Comparison of ENCODE assay signal across 21 cellular contexts in the genomic region with DNA sequence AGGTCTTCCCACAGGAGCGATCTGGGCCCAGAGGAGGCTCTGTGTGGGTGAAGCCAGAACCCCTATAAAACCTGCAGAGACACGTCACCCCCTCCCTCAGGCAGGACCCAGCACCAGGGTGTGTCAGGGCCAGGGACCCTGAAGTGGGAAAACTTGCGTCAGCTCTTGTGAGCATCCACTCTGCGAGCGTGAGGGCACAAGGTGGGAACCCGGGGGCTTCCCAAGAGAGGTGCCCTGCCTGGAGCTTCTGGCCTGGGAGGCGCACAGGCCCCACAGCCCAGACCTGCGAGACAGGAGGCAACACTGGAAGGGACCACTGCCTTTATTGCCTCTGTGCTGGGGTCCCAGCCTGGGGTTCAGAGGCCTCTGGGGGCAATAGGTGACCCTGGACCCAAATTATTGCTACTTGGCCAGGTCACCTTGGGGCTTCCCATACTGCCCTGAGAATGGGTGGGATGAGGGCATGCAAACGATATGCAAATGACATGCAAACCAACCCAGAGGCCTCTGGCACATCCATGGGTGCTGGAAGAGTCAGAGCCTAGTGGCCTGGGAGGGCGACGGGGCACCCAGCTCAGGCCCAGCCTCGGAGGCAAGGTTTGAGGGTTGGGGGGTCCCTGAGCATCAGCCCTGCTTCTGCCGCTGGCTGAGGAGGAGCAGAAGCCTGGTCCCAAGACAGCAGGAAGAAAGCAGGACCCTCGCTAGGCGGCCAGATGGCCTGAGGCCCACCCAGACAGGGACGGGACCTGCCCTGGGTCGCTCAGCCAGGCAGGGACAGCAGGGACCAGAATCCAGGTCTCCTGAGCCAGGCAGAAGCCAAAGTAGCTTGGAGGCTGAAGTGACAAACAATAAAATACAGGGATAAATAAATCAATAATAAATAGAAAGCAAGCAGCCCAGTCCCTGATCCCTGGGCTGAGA. TPM values are rescaled to one million over a fixed set of nuclear protein-coding genes. Genes with fewer than 3 reads are reported as not detected.
A peak's percentile ranks its signal among the peaks of the same experiment; 100 is the strongest.
DNase-seq lines count a peak whose midpoint lies in the region; ATAC-seq and TF ChIP-seq lines count a peak whose summit lies in the region.
"Had no signal": no experiment of that assay in that cellular context is flagged by ENCODE, and none has a peak within 500 bp of the region (broad histone marks: within the 10 kb centered on the region; RNA-seq: fewer than 3 reads in every experiment).

No MANE protein-coding gene starts in this region.

- H3K27ac ChIP-seq in VCaP (peak overlapping the region; percentile 99), osteoblast (ENCODE audit: low read depth, low read length) (no peak overlapping the region)
- H3K27ac ChIP-seq: HL-60, PC-9, SK-N-MC had no signal

- CTCF ChIA-PET in activated CD4-positive, alpha-beta T cell treated with anti-CD3 and anti-CD28 coated beads for 36 hours (lab: Charles Lee): no interaction called here

- TF ChIP-seq CTCF in VCaP (conservative IDR thresholded peaks at IDR 0.05): no peak
- no peak for TF ChIP-seq CTCF in osteoblast (IDR thresholded peaks at IDR 0.05; ENCODE audit: extremely low read depth, low read depth, low read length)

- no peaks in the 10 kb centered on the region for H3K9me3 ChIP-seq in osteoblast (ENCODE audit: low read depth, low read length)

- no peaks in the 10 kb centered on the region for H3K9me3 Mint-ChIP-seq in activated CD4-positive, alpha-beta T cell treated with anti-CD3 and anti-CD28 coated beads for 36 hours (ENCODE audit: low read depth)
- H3K9me3 Mint-ChIP-seq: GM23338, HFFc6 had no signal

- peak; percentile 1 for DNase-seq in stimulated activated CD4-positive, alpha-beta T cell treated with anti-CD3 and anti-CD28 coated beads, Interleukin-1b, Interleukin-23, amount 100 ng/mL, for 48 hours
- no peak for DNase-seq in stimulated activated CD4-positive, alpha-beta T cell treated with anti-CD3 and anti-CD28 coated beads, Interleukin-4, amount 100 ng/mL, for 24 hours
- peak; percentile 75 for DNase-seq in osteoblast (ENCODE audit: insufficient read length, low spot score, missing footprints)
- no peak for DNase-seq in activated CD4-positive, alpha-beta T cell treated with anti-CD3 and anti-CD28 coated beads for 36 hours
- DNase-seq in activated naive CD4-positive, alpha-beta T cell (lab: John Stamatoyannopoulos, UW): no peak
- DNase-seq: C1 segment of cervical spinal cord, COR-L47, DMS79 treated with DMSO at 0.1 percent for 48 hours, HFFc6, KG1, NCI-H1048, NCI-H146, NCI-H2081 treated with DMSO at 0.1 percent for 48 hours, NCI-H524 treated with DMSO at 0.1 percent for 48 hours, PC-9 had no signal

- peaks cover 19% of the 10 kb centered on the region for H3K4me1 Mint-ChIP-seq in activated CD4-positive, alpha-beta T cell treated with anti-CD3 and anti-CD28 coated beads for 36 hours

- H3K4me2 ChIP-seq in osteoblast (ENCODE audit: insufficient read depth, low read length): no peak overlapping the region
- H3K4me2 ChIP-seq: GM23338, PC-9 had no signal

- peaks cover 5% of the 10 kb centered on the region for H3K4me1 ChIP-seq in osteoblast (ENCODE audit: insufficient read depth, low read length)

- H3K4me3 Mint-ChIP-seq in activated CD4-positive, alpha-beta T cell treated with anti-CD3 and anti-CD28 coated beads for 36 hours: no peak overlapping the region
- H3K4me3 Mint-ChIP-seq: GM23338, HFFc6 had no signal

- no peak overlapping the region for H2AFZ ChIP-seq in osteoblast (ENCODE audit: low read length)
- H2AFZ ChIP-seq: GM23338, PC-9 had no signal

- no peaks in the 10 kb centered on the region for H3K27me3 ChIP-seq in osteoblast (ENCODE audit: insufficient read depth, low read length)

- H3K27ac Mint-ChIP-seq in activated CD4-positive, alpha-beta T cell treated with anti-CD3 and anti-CD28 coated beads for 36 hours: no peak overlapping the region
- H3K27ac Mint-ChIP-seq: GM23338, HFFc6 had no signal

- intact Hi-C loops in activated CD4-positive, alpha-beta T cell treated with anti-CD3 and anti-CD28 coated beads for 36 hours (cut with DNase I, micrococcal nuclease): no loop called here

- no peaks in the 10 kb centered on the region for H3K27me3 Mint-ChIP-seq in activated CD4-positive, alpha-beta T cell treated with anti-CD3 and anti-CD28 coated beads for 36 hours

- no peaks in the 10 kb centered on the region for H3K79me2 ChIP-seq in osteoblast (ENCODE audit: insufficient read depth, low read length)

- H4K20me1 ChIP-seq in osteoblast (ENCODE audit: insufficient read depth, low read length): peaks cover 3% of the 10 kb centered on the region

- POLR2A ChIA-PET in activated CD4-positive, alpha-beta T cell treated with anti-CD3 and anti-CD28 coated beads for 36 hours (lab: Charles Lee): no interaction called here

- no peak overlapping the region for H3K4me3 ChIP-seq in osteoblast (ENCODE audit: insufficient read depth, low read length)
- H3K4me3 ChIP-seq: GM23338, PC-9, SK-N-MC had no signal

- H3K36me3 Mint-ChIP-seq in activated CD4-positive, alpha-beta T cell treated with anti-CD3 and anti-CD28 coated beads for 36 hours (ENCODE audit: low read depth): no peaks in the 10 kb centered on the region

- peaks cover 5% of the 10 kb centered on the region for H3K36me3 ChIP-seq in osteoblast (ENCODE audit: insufficient read depth, low read length)

- ATAC-seq in activated CD4-positive, alpha-beta T cell treated with anti-CD3 and anti-CD28 coated beads for 36 hours: no peak
- no peak for ATAC-seq in GM21390 (IDR thresholded peaks at IDR 0.05; ENCODE audit: unreplicated experiment)
- ATAC-seq: GM23338 had no signal

RNA-seq across cellular contexts. Expression of gene C20orf144, which starts 5.1 kb away (rescaled TPM):
- under 0.01 TPM in 2 replicates for total RNA-seq in osteoblast
- total RNA-seq in activated CD4-positive, alpha-beta T cell treated with anti-CD3 and anti-CD28 coated beads for 36 hours: under 1 TPM; 0.16 to 0.27 TPM

RNA-seq across cellular contexts. Expression of gene ACTL10, which starts 9.7 kb away (rescaled TPM):
- total RNA-seq in osteoblast: 1.8 and 2.2 TPM in 2 replicates
- 1 to 10 TPM in 1 of 2 experiments, under 1 TPM in 1; 0.91 to 1.7 TPM for total RNA-seq in activated CD4-positive, alpha-beta T cell treated with anti-CD3 and anti-CD28 coated beads for 36 hours
- total RNA-seq: M059J had no signal

RNA-seq across cellular contexts. Expression of gene NECAB3, which starts 17.2 kb away (rescaled TPM):
- total RNA-seq in osteoblast: 14.7 and 27.1 TPM in 2 replicates
- 10 to 100 TPM; 12.2 to 13.3 TPM for total RNA-seq in activated CD4-positive, alpha-beta T cell treated with anti-CD3 and anti-CD28 coated beads for 36 hours

RNA-seq across cellular contexts. Expression of gene E2F1, which starts 29.1 kb away (rescaled TPM):
- 1.4 and 2.4 TPM in 2 replicates for total RNA-seq in osteoblast
- 10 to 100 TPM; 45.9 to 50.9 TPM for total RNA-seq in activated CD4-positive, alpha-beta T cell treated with anti-CD3 and anti-CD28 coated beads for 36 hours

Comparison
In these comparisons a context has a peak if more than half of its experiments do, and no peak if none do; other contexts are left out.
1. DNase-seq: peak in stimulated activated CD4-positive, alpha-beta T cell treated with anti-CD3 and anti-CD28 coated beads, Interleukin-1b, Interleukin-23, amount 100 ng/mL, for 48 hours (single experiment) and osteoblast (single experiment); none in stimulated activated CD4-positive, alpha-beta T cell treated with anti-CD3 and anti-CD28 coated beads, Interleukin-4, amount 100 ng/mL, for 24 hours (single experiment), activated CD4-positive, alpha-beta T cell treated with anti-CD3 and anti-CD28 coated beads for 36 hours (single experiment) and activated naive CD4-positive, alpha-beta T cell (0 of 4).